ENCODE assay signal across 10 cellular contexts in the genomic region with DNA sequence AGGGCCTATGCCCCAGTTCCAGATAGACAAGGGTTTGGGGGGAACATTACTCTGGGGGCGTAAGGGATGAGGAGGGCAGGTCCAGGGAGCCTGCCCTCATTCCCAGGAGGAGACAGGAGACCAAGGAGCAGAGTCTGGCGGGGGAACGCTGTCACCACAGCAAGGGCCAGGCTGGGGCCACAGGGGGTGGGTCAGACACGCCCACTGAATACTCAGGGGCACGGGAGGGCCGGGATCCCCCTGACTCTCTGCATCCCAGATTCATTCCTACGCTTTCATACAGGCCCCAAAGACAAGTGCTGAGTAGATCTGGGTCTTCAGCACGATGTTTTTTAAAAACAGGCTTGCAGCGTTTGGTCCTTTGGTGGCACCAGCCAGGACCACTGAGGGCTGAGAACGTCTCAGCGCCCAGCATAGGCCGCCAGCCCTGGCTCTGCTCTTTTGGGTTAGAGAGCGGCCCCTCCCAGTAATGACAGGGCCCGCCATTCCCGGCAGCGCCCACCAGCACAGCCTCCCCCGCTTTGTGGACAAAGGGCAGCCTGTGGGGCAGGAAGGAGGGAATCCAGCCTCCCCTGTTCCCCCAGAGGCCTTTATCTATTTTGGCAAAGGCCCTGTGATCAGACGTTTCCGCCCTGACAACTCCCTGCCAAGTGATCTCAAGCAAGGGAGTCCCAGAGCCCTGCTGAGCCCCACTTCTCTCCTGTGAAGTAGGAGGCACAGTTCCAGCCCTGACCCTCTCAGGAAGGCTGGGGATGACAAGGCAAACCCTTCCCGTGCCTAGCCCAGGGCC. TPM values are rescaled to one million over a fixed set of nuclear protein-coding genes. Genes with fewer than 3 reads are reported as not detected.
A peak's percentile ranks its signal among the peaks of the same experiment; 100 is the strongest.
DNase-seq lines count a peak whose midpoint lies in the region; ATAC-seq and TF ChIP-seq lines count a peak whose summit lies in the region.
"Had no signal": no experiment of that assay in that cellular context is flagged by ENCODE, and none has a peak within 500 bp of the region (broad histone marks: within the 10 kb centered on the region; RNA-seq: fewer than 3 reads in every experiment).

No MANE protein-coding gene starts in this region.

- POLR2A ChIA-PET in RWPE1 (lab: Yijun Ruan, JAX; ENCODE audit: low non-redundant PET): no interaction called here
- POLR2A ChIA-PET in SK-N-SH (lab: Yijun Ruan, JAX): no interaction called here

- no peaks in the 10 kb centered on the region for H3K36me3 ChIP-seq in esophagus squamous epithelium
- H3K36me3 ChIP-seq in upper lobe of left lung: no peaks in the 10 kb centered on the region
- H3K36me3 ChIP-seq in SK-N-SH (replicated peaks in 1 of 2; ENCODE audit: control insufficient read depth in 1 of 2, insufficient read depth in 2 of 2, low read length in 1 of 2): peaks cover 3 to 6% of the 10 kb centered on the region in 2 experiments

- CTCF ChIA-PET in RWPE1 (lab: Yijun Ruan, JAX) (no interaction called here), SK-N-SH (lab: Yijun Ruan, JAX) (no interaction called here)

- H3K4me2 ChIP-seq in SK-N-SH: no peak overlapping the region

- no peaks in the 10 kb centered on the region for H3K36me3 Mint-ChIP-seq in activated naive CD8-positive, alpha-beta T cell treated with anti-CD3 and anti-CD28 coated beads for 36 hours

- H3K9me2 ChIP-seq in SK-N-SH: no peaks in the 10 kb centered on the region

- no peaks in the 10 kb centered on the region for H3K27me3 ChIP-seq in esophagus squamous epithelium
- no peaks in the 10 kb centered on the region for H3K27me3 ChIP-seq in upper lobe of left lung
- H3K27me3 ChIP-seq in SK-N-SH (ENCODE audit: insufficient read depth): no peaks in the 10 kb centered on the region

- no peak overlapping the region for H3K4me3 Mint-ChIP-seq in activated naive CD8-positive, alpha-beta T cell treated with anti-CD3 and anti-CD28 coated beads for 36 hours

- H3F3A ChIP-seq in SK-N-SH (replicated peaks; ENCODE audit: insufficient read depth): peaks cover 6% of the 10 kb centered on the region

- no peak for TF ChIP-seq RAD21 in SK-N-SH (IDR thresholded peaks at IDR 0.05; ENCODE audit: low read length)

- H3K4me3 ChIP-seq in esophagus squamous epithelium: no peak overlapping the region
- no peak overlapping the region for H3K4me3 ChIP-seq in upper lobe of left lung
- H3K4me3 ChIP-seq in SK-N-SH (ENCODE audit: low read depth in 2 of 2, low read length in 1 of 2): no peak overlapping the region

- H3K79me2 ChIP-seq in SK-N-SH (ENCODE audit: insufficient read depth): peaks cover 100% of the 10 kb centered on the region

- TF ChIP-seq EP300 in upper lobe of left lung (IDR thresholded peaks at IDR 0.05) (peak in 3 of 4 donors; percentile 27 to 71 (median 43)), SK-N-SH (IDR thresholded peaks at IDR 0.05; ENCODE audit: borderline replicate concordance in 1 of 2, low read depth in 1 of 2, low read length in 1 of 2) (no peak)

- H3K27me3 Mint-ChIP-seq in activated naive CD8-positive, alpha-beta T cell treated with anti-CD3 and anti-CD28 coated beads for 36 hours: no peaks in the 10 kb centered on the region

- DNase-seq in RWPE1 (ENCODE audit: low spot score) (no peak), esophagus squamous epithelium (lab: John Stamatoyannopoulos, UW) (no peak), mucosa of gallbladder (ENCODE audit: low spot score) (peak; percentile 63), upper lobe of left lung (peak; percentile 56 to 88), SK-N-SH (no peak), inferior parietal cortex (ENCODE audit: extremely low spot score) (no peak), NCI-H2196 treated with DMSO at 0.1 percent for 48 hours (lab: John Stamatoyannopoulos, UW; ENCODE audit: unreplicated experiment) (no peak)
- no peak for DNase-seq in activated naive CD8-positive, alpha-beta T cell treated with anti-CD3 and anti-CD28 coated beads for 36 hours
- DNase-seq: NCI-H1417 treated with DMSO at 0.1 percent for 48 hours; stimulated activated naive CD8-positive, alpha-beta T cell treated with anti-CD3 and anti-CD28 coated beads, Interleukin-15, Interleukin-2, amounts not matched to agents 100 U/mL and 50 U/mL, for 24 hours had no signal

- no peak overlapping the region for H2AFZ ChIP-seq in SK-N-SH (ENCODE audit: low read depth)

- H3K4me1 ChIP-seq in esophagus squamous epithelium (peaks cover 15 to 97% (median 71%) of the 10 kb centered on the region in 3 donors), upper lobe of left lung (peaks cover 81 to 96% (median 94%) of the 10 kb centered on the region in 4 donors), SK-N-SH (ENCODE audit: control insufficient read depth in 1 of 2, insufficient read depth in 2 of 2, low read depth in 1 of 2, low read length in 1 of 2) (peaks cover 9 to 17% of the 10 kb centered on the region in 2 experiments; a peak in 2 of 4 replicates)

- 64 to 89% methylated on average over 3 to 9 of the region's 20 CpGs for WGBS in esophagus squamous epithelium, 2 donors
- 48 to 82% methylated on average over 7 to 20 of the region's 20 CpGs for WGBS in upper lobe of left lung, 2 donors
- 90% methylated on average over 15 of the region's 20 CpGs for WGBS in SK-N-SH (ENCODE audit: low lambda C conversion rate)

- no peaks in the 10 kb centered on the region for H3K9me3 Mint-ChIP-seq in activated naive CD8-positive, alpha-beta T cell treated with anti-CD3 and anti-CD28 coated beads for 36 hours

- no peak overlapping the region for H3K27ac Mint-ChIP-seq in activated naive CD8-positive, alpha-beta T cell treated with anti-CD3 and anti-CD28 coated beads for 36 hours

- H3K27ac ChIP-seq in RWPE1 (peak overlapping the region; percentile 99), esophagus squamous epithelium (peak overlapping the region; percentile 75 to 93 (median 80)), upper lobe of left lung (peak overlapping the region; percentile 76 to 84 (median 82)), SK-N-SH (ENCODE audit: low read depth in 2 of 2, low read length in 1 of 2) (no peak overlapping the region)

- intact Hi-C loops in esophagus squamous epithelium (cut with DNase I): no loop called here

- H3K9me3 ChIP-seq in esophagus squamous epithelium (no peaks in the 10 kb centered on the region), upper lobe of left lung (no peaks in the 10 kb centered on the region), SK-N-SH (no peaks in the 10 kb centered on the region)

- TF ChIP-seq CTCF in RWPE1 (conservative IDR thresholded peaks at IDR 0.05; ENCODE audit: low read depth) (no peak), esophagus squamous epithelium (IDR thresholded peaks at IDR 0.05) (no peak), upper lobe of left lung (IDR thresholded peaks at IDR 0.05) (no peak), SK-N-SH (IDR thresholded peaks at IDR 0.05) (no peak)

- H4K20me1 ChIP-seq in SK-N-SH (ENCODE audit: insufficient read depth): peaks cover 99% of the 10 kb centered on the region

- no peak overlapping the region for H3K9ac ChIP-seq in SK-N-SH

- peaks cover 29% of the 10 kb centered on the region for H3K4me1 Mint-ChIP-seq in activated naive CD8-positive, alpha-beta T cell treated with anti-CD3 and anti-CD28 coated beads for 36 hours

- TF ChIP-seq POLR2A in esophagus squamous epithelium (IDR thresholded peaks at IDR 0.05) (no peak), upper lobe of left lung (IDR thresholded peaks at IDR 0.05) (no peak)

- peak; percentile 3 to 69 for ATAC-seq in upper lobe of left lung (ENCODE audit: low FRiP score in 2 of 2)
- ATAC-seq: stimulated activated naive CD8-positive, alpha-beta T cell treated with anti-CD3 and anti-CD28 coated beads, Interleukin-15, Interleukin-2, amounts not matched to agents 100 U/mL and 50 U/mL, for 24 hours had no signal

TF ChIP-seq in SK-N-SH, 30 proteins besides CTCF, POLR2A, EP300 and RAD21:
- TF ChIP-seq RXRA (IDR thresholded peaks at IDR 0.05; ENCODE audit: borderline replicate concordance, low read depth) (no peak), MEF2A (IDR thresholded peaks at IDR 0.05; ENCODE audit: borderline replicate concordance, low read depth) (no peak), ZBTB33 (IDR thresholded peaks at IDR 0.05; ENCODE audit: borderline replicate concordance, low read depth) (no peak), FOSL2 (IDR thresholded peaks at IDR 0.05; ENCODE audit: borderline replicate concordance, low read depth) (no peak)
TF ChIP-seq in SK-N-SH: peak in this region for 0.

RNA-seq across cellular contexts. Expression of gene NEK6, which starts 24.9 kb away (rescaled TPM):
- 10 to 100 TPM in 2 of 4 donors, 1 to 10 TPM in 2; 2.0 to 15.3 (median 7.3) TPM for total RNA-seq in esophagus squamous epithelium
- 96.7 TPM for total RNA-seq in mucosa of gallbladder
- 100 to 1,000 TPM in 2 of 6 donors, 10 to 100 TPM in 4; 33.8 to 144 (median 59.7) TPM for total RNA-seq in upper lobe of left lung
- polyA plus RNA-seq in SK-N-SH (2012; rRNA removed): 89.8 and 96.1 TPM in 2 replicates
- 73.6 and 92.1 TPM in 2 replicates for polyA plus RNA-seq in SK-N-SH (2012; cell fraction: cytosol; rRNA removed)
- 47.4 and 67.2 TPM in 2 replicates for polyA plus RNA-seq in SK-N-SH (2012; cell fraction: nucleus; rRNA removed)
- total RNA-seq in activated naive CD8-positive, alpha-beta T cell treated with anti-CD3 and anti-CD28 coated beads for 36 hours: 10 to 100 TPM; 18.8 to 19.4 TPM

Comparison
In these comparisons a context has a peak if more than half of its experiments do, and no peak if none do; other contexts are left out.
1. DNase-seq: peak in mucosa of gallbladder (single experiment) and upper lobe of left lung (2 of 2); none in RWPE1 (single experiment), esophagus squamous epithelium (single experiment), SK-N-SH (single experiment), inferior parietal cortex (single experiment), activated naive CD8-positive, alpha-beta T cell treated with anti-CD3 and anti-CD28 coated beads for 36 hours (single experiment) and NCI-H2196 treated with DMSO at 0.1 percent for 48 hours (single experiment).
2. H3K27ac ChIP-seq: peak in RWPE1 (single experiment), esophagus squamous epithelium (4 of 4) and upper lobe of left lung (4 of 4); none in SK-N-SH (0 of 2).